In genomic region chr11:30016588-30017363, GRCh38 we compare ENCODE assay signal across 9 cellular contexts. TPM values are rescaled to one million over a fixed set of nuclear protein-coding genes. Genes with fewer than 3 reads are reported as not detected.
DNase-seq lines count a peak whose midpoint lies in the region; ATAC-seq and TF ChIP-seq lines count a peak whose summit lies in the region.
"Had no signal": no experiment of that assay in that cellular context is flagged by ENCODE, and none has a peak within 500 bp of the region (broad histone marks: within the 10 kb centered on the region; RNA-seq: fewer than 3 reads in every experiment).

Gene KCNA4, minus strand, starts transcription at chr11:30017030. Its CDS starts 4,352 bp downstream, at chr11:30012678.

- TF ChIP-seq CTCF in foreskin keratinocyte (conservative IDR thresholded peaks at IDR 0.05) (no peak), omental fat pad (IDR thresholded peaks at IDR 0.05) (no peak), prostate gland (IDR thresholded peaks at IDR 0.05) (no peak), colonic mucosa (IDR thresholded peaks at IDR 0.05) (no peak)

- no peak within 1 kb of the TSS for H3K9ac ChIP-seq in colonic mucosa (ENCODE audit: low read depth in 2 of 2, low read length in 2 of 2)

- no peaks in the 10 kb centered on the region for H3K36me3 ChIP-seq in prostate gland
- H3K36me3 ChIP-seq in colonic mucosa, result no peaks in the 10 kb centered on the region

- intact Hi-C loops in prostate gland (cut with DNase I) (no loop called here), colonic mucosa (cut with DNase I) (no loop called here)

- H3K27ac ChIP-seq in foreskin keratinocyte (no peak within 1 kb of the TSS), prostate gland (no peak within 1 kb of the TSS), colonic mucosa (no peak within 1 kb of the TSS)

- ATAC-seq in foreskin keratinocyte (peak; percentile 80), omental fat pad (ENCODE audit: low FRiP score) (peak; percentile 76), T-cell (replicated peaks in 1 of 4) (no peak)

- no peak for TF ChIP-seq POLR2A in prostate gland (IDR thresholded peaks at IDR 0.05)

- no peaks in the 10 kb centered on the region for H3K9me3 ChIP-seq in prostate gland
- no peaks in the 10 kb centered on the region for H3K9me3 ChIP-seq in colonic mucosa

- no peak within 1 kb of the TSS for H3K27ac Mint-ChIP-seq in T-cell
- H3K27ac Mint-ChIP-seq: activated naive CD8-positive, alpha-beta T cell treated with anti-CD3 and anti-CD28 coated beads, Interleukin-2, amount 10 ng/mL, durations not matched to agents 7 days and 5 days had no signal

- H3K4me3 ChIP-seq in prostate gland (no peak within 1 kb of the TSS), colonic mucosa (no peak within 1 kb of the TSS)

- POLR2A ChIA-PET in T-cell (lab: Charles Lee), result no interaction called here

- WGBS in prostate gland, result 6% methylated on average over 16 of the region's 50 CpGs

- H3K4me3 Mint-ChIP-seq in T-cell, result no peak within 1 kb of the TSS
- H3K4me3 Mint-ChIP-seq: activated naive CD8-positive, alpha-beta T cell treated with anti-CD3 and anti-CD28 coated beads, Interleukin-2, amount 10 ng/mL, durations not matched to agents 7 days and 5 days had no signal

- CTCF ChIA-PET in T-cell (lab: Charles Lee), result interaction anchor here in 1 of 2 donors (0.7 kb wide), 1 partner anchor 37 kb away, joined by 4 read pairs; no protein-coding TSS in a partner anchor

- DNase-seq in COLO668 (lab: John Stamatoyannopoulos, UW; ENCODE audit: unreplicated experiment), result peak; percentile 74
- DNase-seq in NCI-H226, result peak; percentile 55
- DNase-seq in foreskin keratinocyte, result no peak
- DNase-seq in omental fat pad (ENCODE audit: low spot score), result no peak
- DNase-seq in T-cell, result no peak
- DNase-seq in prostate gland (ENCODE audit: low spot score), result no peak
- DNase-seq in putamen (ENCODE audit: low spot score), result no peak
- no peak for DNase-seq in colonic mucosa
- DNase-seq: activated naive CD8-positive, alpha-beta T cell treated with anti-CD3 and anti-CD28 coated beads, Interleukin-2, amount 10 ng/mL, durations not matched to agents 7 days and 5 days had no signal

- no peaks in the 10 kb centered on the region for H3K36me3 Mint-ChIP-seq in T-cell
- H3K36me3 Mint-ChIP-seq: activated naive CD8-positive, alpha-beta T cell treated with anti-CD3 and anti-CD28 coated beads, Interleukin-2, amount 10 ng/mL, durations not matched to agents 7 days and 5 days had no signal

- no peaks in the 10 kb centered on the region for H3K4me1 Mint-ChIP-seq in T-cell
- H3K4me1 Mint-ChIP-seq: activated naive CD8-positive, alpha-beta T cell treated with anti-CD3 and anti-CD28 coated beads, Interleukin-2, amount 10 ng/mL, durations not matched to agents 7 days and 5 days had no signal

- no peaks in the 10 kb centered on the region for H3K4me1 ChIP-seq in foreskin keratinocyte
- H3K4me1 ChIP-seq in prostate gland (replicated peaks), result no peaks in the 10 kb centered on the region
- no peaks in the 10 kb centered on the region for H3K4me1 ChIP-seq in colonic mucosa

- H3K27me3 ChIP-seq in foreskin keratinocyte (peaks cover 34% of the 10 kb centered on the region), prostate gland (replicated peaks; ENCODE audit: insufficient read depth) (peaks cover 9% of the 10 kb centered on the region), colonic mucosa (peaks cover 17% of the 10 kb centered on the region)

- peaks cover 29 to 33% of the 10 kb centered on the region in 2 donors for H3K27me3 Mint-ChIP-seq in T-cell

- peaks cover 3 to 4% (median 3%) of the 10 kb centered on the region in 3 donors for H3K9me3 Mint-ChIP-seq in T-cell

RNA-seq across cellular contexts. Expression of gene KCNA4, which starts in this region (rescaled TPM):
- total RNA-seq in foreskin keratinocyte (not detected in 2 replicates), omental fat pad (10 to 100 TPM in 1 of 4 donors, 1 to 10 TPM in 2, not detected in 1; 3.0 to 15.9 (median 5.2) TPM), T-cell (not detected), prostate gland (under 1 TPM in 1 of 2 donors, not detected in 1; 0.51 TPM), colonic mucosa (under 1 TPM in 1 of 2 donors, not detected in 1; 0.17 TPM)
- not detected in 2 replicates for polyA plus RNA-seq in foreskin keratinocyte
- total RNA-seq: activated naive CD8-positive, alpha-beta T cell treated with anti-CD3 and anti-CD28 coated beads, Interleukin-2, amount 10 ng/mL, durations not matched to agents 7 days and 5 days had no signal

Comparison
In these comparisons a context has a peak if more than half of its experiments do, and no peak if none do; other contexts are left out.
1. Peak in ATAC-seq in foreskin keratinocyte; RNA of the gene not detected or under 1 TPM.
2. DNase-seq: peak in COLO668 (single experiment) and NCI-H226 (single experiment); none in foreskin keratinocyte (0 of 2), omental fat pad (single experiment), T-cell (0 of 34), prostate gland (single experiment), putamen (single experiment) and colonic mucosa (single experiment).